ENCODE assay signal across 11 cellular contexts in the genomic region with DNA sequence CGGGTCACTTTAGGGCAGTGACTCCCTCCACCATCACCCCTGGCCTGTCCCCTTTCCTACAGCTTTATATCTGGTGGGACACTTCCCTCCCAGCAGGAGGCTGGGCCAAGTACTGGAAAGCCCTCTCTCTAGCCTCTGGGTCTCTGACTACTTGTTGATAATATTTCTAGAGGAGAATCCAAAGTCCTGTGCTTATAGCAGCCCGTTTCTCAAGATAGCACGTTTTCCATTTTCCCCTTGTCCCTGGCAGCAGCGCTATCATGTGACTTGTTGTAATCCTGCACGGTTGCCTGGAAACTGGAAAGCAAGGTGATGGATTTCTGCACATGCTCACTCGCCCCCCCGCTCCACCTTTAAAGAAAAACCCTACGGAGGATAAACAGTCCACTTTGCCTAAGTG. TPM values are rescaled to one million over a fixed set of nuclear protein-coding genes. Genes with fewer than 3 reads are reported as not detected.
DNase-seq lines count a peak whose midpoint lies in the region; ATAC-seq and TF ChIP-seq lines count a peak whose summit lies in the region.
"Had no signal": no experiment of that assay in that cellular context is flagged by ENCODE, and none has a peak within 500 bp of the region (broad histone marks: within the 10 kb centered on the region; RNA-seq: fewer than 3 reads in every experiment).

No MANE protein-coding gene starts in this region.

- peaks cover 25% of the 10 kb centered on the region for H3K4me1 Mint-ChIP-seq in type B pancreatic cell (ENCODE audit: unreplicated experiment)

- no peak for TF ChIP-seq CTCF in type B pancreatic cell (conservative IDR thresholded peaks at IDR 0.05)

- H3K27me3 Mint-ChIP-seq in type B pancreatic cell = no peaks in the 10 kb centered on the region

- DNase-seq in NCI-H1436 (lab: John Stamatoyannopoulos, UW) (peak; percentile 42), NCI-H1436 treated with DMSO at 0.1 percent for 48 hours (lab: John Stamatoyannopoulos, UW) (no peak), kidney tubule cell (ENCODE audit: low spot score) (peak; percentile 42), type B pancreatic cell (ENCODE audit: extremely low spot score, unreplicated experiment) (no peak), NK-92 (lab: John Stamatoyannopoulos, UW; ENCODE audit: unreplicated experiment) (no peak), 8988T (no peak)
- DNase-seq: activated effector memory CD4-positive, alpha-beta T cell treated with Interleukin-2 at 50 U/mL for 16 hours; T-helper 2 cell had no signal

- peak overlapping the region; percentile 84 for H3K27ac Mint-ChIP-seq in type B pancreatic cell

- H3K27ac ChIP-seq in angular gyrus (ENCODE audit: low read depth, low read length) = peak overlapping the region; percentile 3
- H3K27ac ChIP-seq: 22Rv1 had no signal

- no peak for ATAC-seq in HG03432 (IDR thresholded peaks at IDR 0.05; ENCODE audit: unreplicated experiment)

- H3K9me3 Mint-ChIP-seq in type B pancreatic cell = no peaks in the 10 kb centered on the region

- H3K36me3 Mint-ChIP-seq in type B pancreatic cell = no peaks in the 10 kb centered on the region

- H3K4me3 Mint-ChIP-seq in type B pancreatic cell = peak overlapping the region; percentile 80

RNA-seq across cellular contexts. Expression of gene AXIN2, which starts 3.3 kb away (rescaled TPM):
- total RNA-seq in type B pancreatic cell (ENCODE audit: low replicate concordance) = 29.2 and 115 TPM in 2 replicates

Comparison
In these comparisons a context has a peak if more than half of its experiments do, and no peak if none do; other contexts are left out.
1. DNase-seq: peak in NCI-H1436 (single experiment) and kidney tubule cell (single experiment); none in NCI-H1436 treated with DMSO at 0.1 percent for 48 hours (single experiment), type B pancreatic cell (single experiment), NK-92 (single experiment) and 8988T (single experiment).